ENCODE assay signal across 27 cellular contexts in genomic region chr2:204748286-204748685, GRCh38.
"Had no signal": no experiment of that assay in that cellular context is flagged by ENCODE, and none has a peak within 500 bp of the region (broad histone marks: within the 10 kb centered on the region; RNA-seq: fewer than 3 reads in every experiment).

No MANE protein-coding gene starts in this region.

- H3K36me3 ChIP-seq: brain microvascular endothelial cell, SJCRH30, WERI-Rb-1 had no signal

- H3K27ac Mint-ChIP-seq: activated CD4-positive, alpha-beta memory T cell treated with anti-CD3 and anti-CD28 coated beads, Interleukin-2, amount 10 ng/mL, durations not matched to agents 7 days and 5 days; activated CD8-positive, alpha-beta memory T cell treated with anti-CD3 and anti-CD28 coated beads, Interleukin-2, amount 10 ng/mL, durations not matched to agents 7 days and 5 days; activated naive CD4-positive, alpha-beta T cell treated with anti-CD3 and anti-CD28 coated beads, Interleukin-2, amount 10 ng/mL, durations not matched to agents 7 days and 5 days; activated naive CD8-positive, alpha-beta T cell had no signal

- ATAC-seq: activated CD8-positive, alpha-beta memory T cell treated with anti-CD3 and anti-CD28 coated beads, Interleukin-2, amount 10 ng/mL, durations not matched to agents 7 days and 5 days; Panc1 had no signal

- H3K4me3 Mint-ChIP-seq: activated CD4-positive, alpha-beta memory T cell treated with anti-CD3 and anti-CD28 coated beads, Interleukin-2, amount 10 ng/mL, durations not matched to agents 7 days and 5 days; activated CD8-positive, alpha-beta memory T cell treated with anti-CD3 and anti-CD28 coated beads, Interleukin-2, amount 10 ng/mL, durations not matched to agents 7 days and 5 days; activated naive CD4-positive, alpha-beta T cell treated with anti-CD3 and anti-CD28 coated beads, Interleukin-2, amount 10 ng/mL, durations not matched to agents 7 days and 5 days; activated naive CD8-positive, alpha-beta T cell had no signal

- H3K4me3 ChIP-seq: SJCRH30, SK-N-MC had no signal

- H3K27me3 Mint-ChIP-seq: activated CD4-positive, alpha-beta memory T cell treated with anti-CD3 and anti-CD28 coated beads, Interleukin-2, amount 10 ng/mL, durations not matched to agents 7 days and 5 days; activated CD8-positive, alpha-beta memory T cell treated with anti-CD3 and anti-CD28 coated beads, Interleukin-2, amount 10 ng/mL, durations not matched to agents 7 days and 5 days; activated naive CD4-positive, alpha-beta T cell treated with anti-CD3 and anti-CD28 coated beads, Interleukin-2, amount 10 ng/mL, durations not matched to agents 7 days and 5 days; activated naive CD8-positive, alpha-beta T cell had no signal

- H3K36me3 Mint-ChIP-seq: activated CD8-positive, alpha-beta memory T cell treated with anti-CD3 and anti-CD28 coated beads, Interleukin-2, amount 10 ng/mL, durations not matched to agents 7 days and 5 days; activated naive CD4-positive, alpha-beta T cell treated with anti-CD3 and anti-CD28 coated beads, Interleukin-2, amount 10 ng/mL, durations not matched to agents 7 days and 5 days had no signal

- H3K9me3 Mint-ChIP-seq: activated naive CD4-positive, alpha-beta T cell treated with anti-CD3 and anti-CD28 coated beads, Interleukin-2, amount 10 ng/mL, durations not matched to agents 7 days and 5 days had no signal

- H3K27ac ChIP-seq: brain microvascular endothelial cell, SJCRH30, SK-N-MC, WERI-Rb-1 had no signal

- DNase-seq: activated CD4-positive, alpha-beta memory T cell treated with anti-CD3 and anti-CD28 coated beads, Interleukin-2, amount 10 ng/mL, durations not matched to agents 7 days and 5 days; activated CD4-positive, alpha-beta T cell treated with anti-CD3 and anti-CD28 coated beads for 1 hour; activated CD4-positive, alpha-beta T cell treated with anti-CD3 and anti-CD28 coated beads for 48 hours; activated CD4-positive, CD25-positive, alpha-beta regulatory T cell; activated CD8-positive, alpha-beta memory T cell treated with anti-CD3 and anti-CD28 coated beads for 24 hours; activated CD8-positive, alpha-beta memory T cell treated with anti-CD3 and anti-CD28 coated beads, Interleukin-2, amount 10 ng/mL, durations not matched to agents 7 days and 5 days; activated CD8-positive, alpha-beta memory T cell treated with anti-CD3 and anti-CD28 coated beads, Interleukin-2, amount 50 U/mL, for 48 hours; activated effector memory CD4-positive, alpha-beta T cell treated with Interleukin-2 at 50 U/mL for 16 hours; activated naive CD4-positive, alpha-beta T cell treated with anti-CD3 and anti-CD28 coated beads, Interleukin-2, amount 10 ng/mL, durations not matched to agents 7 days and 5 days; activated T-cell treated with anti-CD3 and anti-CD28 coated beads, Interleukin-2, amount 50 U/mL, for 48 hours; amniotic stem cell; aorta; brain microvascular endothelial cell; central memory CD4-positive, alpha-beta T cell; NCI-H1092 treated with DMSO at 0.1 percent for 48 hours; NCI-H1417 treated with DMSO at 0.1 percent for 48 hours; NCI-H187 treated with DMSO at 0.1 percent for 48 hours; NCI-H2081; NCI-H226; NCI-H524 treated with DMSO at 0.1 percent for 48 hours; SHP77; SJCRH30; T1000; WERI-Rb-1 had no signal

- H3K27me3 ChIP-seq: brain microvascular endothelial cell, SJCRH30 had no signal

- H3K4me1 ChIP-seq: SJCRH30 had no signal

- H3K4me1 Mint-ChIP-seq: activated CD4-positive, alpha-beta memory T cell treated with anti-CD3 and anti-CD28 coated beads, Interleukin-2, amount 10 ng/mL, durations not matched to agents 7 days and 5 days; activated CD8-positive, alpha-beta memory T cell treated with anti-CD3 and anti-CD28 coated beads, Interleukin-2, amount 10 ng/mL, durations not matched to agents 7 days and 5 days; activated naive CD4-positive, alpha-beta T cell treated with anti-CD3 and anti-CD28 coated beads, Interleukin-2, amount 10 ng/mL, durations not matched to agents 7 days and 5 days had no signal
